ENCODE assay signal across 15 cellular contexts in genomic region chr11:80280737-80281136, GRCh38.
"Had no signal": no experiment of that assay in that cellular context is flagged by ENCODE, and none has a peak within 500 bp of the region (broad histone marks: within the 10 kb centered on the region; RNA-seq: fewer than 3 reads in every experiment).

No MANE protein-coding gene starts in this region.

- H3K36me3 Mint-ChIP-seq: T-cell had no signal

- H3K27me3 ChIP-seq: ascending aorta, breast epithelium, stomach had no signal

- H3K27ac ChIP-seq: ascending aorta, breast epithelium, stomach, thoracic aorta had no signal

- H3K4me1 ChIP-seq: ascending aorta had no signal

- H3K36me3 ChIP-seq: ascending aorta, breast epithelium, stomach, thoracic aorta had no signal

- ATAC-seq: activated naive CD8-positive, alpha-beta T cell treated with anti-CD3 and anti-CD28 coated beads, Interleukin-2, amount 50 U/mL, for 24 hours; activated T-helper 17 cell treated with anti-CD3 and anti-CD28 coated beads, Interleukin-2, amount 50 U/mL, for 72 hours; T-cell had no signal

- H3K27me3 Mint-ChIP-seq: activated naive CD8-positive, alpha-beta T cell treated with anti-CD3 and anti-CD28 coated beads, Interleukin-2, amount 50 U/mL, for 24 hours; activated T-helper 17 cell treated with anti-CD3 and anti-CD28 coated beads, Interleukin-2, amount 50 U/mL, for 72 hours; T-cell had no signal

- H3K4me3 ChIP-seq: ascending aorta, breast epithelium, stomach, thoracic aorta had no signal

- H3K9me3 Mint-ChIP-seq: activated naive CD8-positive, alpha-beta T cell treated with anti-CD3 and anti-CD28 coated beads, Interleukin-2, amount 50 U/mL, for 24 hours; endodermal cell had no signal

- H3K4me1 Mint-ChIP-seq: activated naive CD8-positive, alpha-beta T cell treated with anti-CD3 and anti-CD28 coated beads, Interleukin-2, amount 50 U/mL, for 24 hours; activated T-helper 17 cell treated with anti-CD3 and anti-CD28 coated beads, Interleukin-2, amount 50 U/mL, for 72 hours; endodermal cell; T-cell had no signal

- H3K4me3 Mint-ChIP-seq: activated naive CD8-positive, alpha-beta T cell treated with anti-CD3 and anti-CD28 coated beads, Interleukin-2, amount 50 U/mL, for 24 hours; activated T-helper 17 cell treated with anti-CD3 and anti-CD28 coated beads, Interleukin-2, amount 50 U/mL, for 72 hours; endodermal cell; T-cell had no signal

- DNase-seq: activated CD4-positive, alpha-beta T cell treated with anti-CD3 and anti-CD28 coated beads for 1 hour; activated CD4-positive, alpha-beta T cell treated with anti-CD3 and anti-CD28 coated beads, Interleukin-2, amount 50 U/mL, for 4 hours; activated naive CD4-positive, alpha-beta T cell treated with Interleukin-2 at 50 U/mL for 16 hours; activated naive CD8-positive, alpha-beta T cell treated with anti-CD3 and anti-CD28 coated beads, Interleukin-2, amount 50 U/mL, for 24 hours; activated T-cell treated with anti-CD3 and anti-CD28 coated beads for 4 hours; endodermal cell; erythroblast; kidney; stimulated activated CD4-positive, alpha-beta T cell treated with anti-CD3 and anti-CD28 coated beads, Interleukin-2, amount 100 ng/mL, for 24 hours; stomach; T-cell had no signal

- H3K27ac Mint-ChIP-seq: activated naive CD8-positive, alpha-beta T cell treated with anti-CD3 and anti-CD28 coated beads, Interleukin-2, amount 50 U/mL, for 24 hours; activated T-helper 17 cell treated with anti-CD3 and anti-CD28 coated beads, Interleukin-2, amount 50 U/mL, for 72 hours; endodermal cell; T-cell had no signal

- H3K9me3 ChIP-seq: ascending aorta, breast epithelium, stomach, thoracic aorta had no signal
